ENCODE assay signal across 11 cellular contexts in genomic region chr2:161990741-161991140, GRCh38.
DNase-seq lines count a peak whose midpoint lies in the region.
"Had no signal": no experiment of that assay in that cellular context is flagged by ENCODE, and none has a peak within 500 bp of the region (broad histone marks: within the 10 kb centered on the region; RNA-seq: fewer than 3 reads in every experiment).

No MANE protein-coding gene starts in this region.

- in situ Hi-C loops in KBM-7 (cut with MboI; ENCODE audit: low pct_unique_long_range_greater_than_20kb, low sequenced_read_pairs): no loop called here

- peak; percentile 67 for DNase-seq in CD1c-positive myeloid dendritic cell (ENCODE audit: extremely low spot score)
- DNase-seq in KBM-7: peak; percentile 48
- DNase-seq in amniotic stem cell (lab: John Stamatoyannopoulos, UW): peak; percentile 14
- DNase-seq in kidney tubule cell (ENCODE audit: low spot score): peak; percentile 78
- no peak for DNase-seq in activated gamma-delta T cell (lab: John Stamatoyannopoulos, UW)
- DNase-seq in ecto neural progenitor cell (ENCODE audit: low spot score): no peak
- DNase-seq in COLO668 (lab: John Stamatoyannopoulos, UW; ENCODE audit: unreplicated experiment): no peak
- DNase-seq in NCI-H2107 treated with DMSO at 0.1 percent for 48 hours (lab: John Stamatoyannopoulos, UW; ENCODE audit: unreplicated experiment): no peak
- DNase-seq: colonic mucosa, islet precursor cell, right lobe of liver had no signal

Comparison
In these comparisons a context has a peak if more than half of its experiments do, and no peak if none do; other contexts are left out.
1. DNase-seq: peak in CD1c-positive myeloid dendritic cell (single experiment), KBM-7 (single experiment), amniotic stem cell (single experiment) and kidney tubule cell (single experiment); none in activated gamma-delta T cell (single experiment), ecto neural progenitor cell (single experiment), COLO668 (single experiment) and NCI-H2107 treated with DMSO at 0.1 percent for 48 hours (single experiment).